In genomic region chr2:118146315-118147283, GRCh38 we compare ENCODE assay signal across 1 cellular context.
TF ChIP-seq lines count a peak whose summit lies in the region.

No MANE protein-coding gene starts in this region.

TF ChIP-seq in HepG2, 621 proteins besides CTCF, POLR2A, EP300 and RAD21 (continued from another document and continues in another):
- peak; percentile 40; the same call in 1 of the 2 replicates for TF ChIP-seq ARID4A (CRISPR knock-in tag; IDR thresholded peaks at IDR 0.05; ENCODE audit: borderline replicate concordance)
- peak; percentile 4 for TF ChIP-seq TEAD3 (CRISPR knock-in tag; optimal IDR thresholded peaks at IDR 0.05; ENCODE audit: borderline replicate concordance)
- TF ChIP-seq ZNF543 (CRISPR knock-in tag; IDR thresholded peaks at IDR 0.05) = no peak
- no peak for TF ChIP-seq ZNF281 (CRISPR knock-in tag; IDR thresholded peaks at IDR 0.05; ENCODE audit: borderline replicate concordance)
- TF ChIP-seq ZGPAT (CRISPR knock-in tag; IDR thresholded peaks at IDR 0.05) = 0 out of 2 replicates have a peak, but pooled peaks have one; percentile 17
- TF ChIP-seq CERS6 (CRISPR knock-in tag; IDR thresholded peaks at IDR 0.05) = no peak
- peak; percentile 55; the same call in 1 of the 2 replicates for TF ChIP-seq ZNF292 (CRISPR knock-in tag; IDR thresholded peaks at IDR 0.05; ENCODE audit: borderline replicate concordance, low read depth)
- TF ChIP-seq HNF1B (CRISPR knock-in tag; IDR thresholded peaks at IDR 0.05) = no peak
- TF ChIP-seq MTERF4 (CRISPR knock-in tag; IDR thresholded peaks at IDR 0.05) = 0 out of 2 replicates have a peak, but pooled peaks have one; percentile 48
- peak; percentile 47; the same call in 1 of the 2 replicates for TF ChIP-seq TFAP4 (IDR thresholded peaks at IDR 0.05; ENCODE audit: borderline replicate concordance, low read depth)
- TF ChIP-seq ZNF891 (CRISPR knock-in tag; IDR thresholded peaks at IDR 0.05) = no peak
- no peak for TF ChIP-seq RNF2 (conservative IDR thresholded peaks at IDR 0.05; ENCODE audit: low read depth)
- no peak for TF ChIP-seq XRCC5 (optimal IDR thresholded peaks at IDR 0.05; ENCODE audit: low read length)
- 0 out of 2 replicates have a peak, but pooled peaks have one; percentile 14 for TF ChIP-seq ZNF644 (CRISPR knock-in tag; IDR thresholded peaks at IDR 0.05; ENCODE audit: low read depth)
- no peak for TF ChIP-seq AHR (CRISPR knock-in tag; IDR thresholded peaks at IDR 0.05)
- TF ChIP-seq TCF12 (IDR thresholded peaks at IDR 0.05) = no peak
- TF ChIP-seq TCF12 (CRISPR knock-in tag; IDR thresholded peaks at IDR 0.05) = no peak
- TF ChIP-seq EHMT2 (IDR thresholded peaks at IDR 0.05; ENCODE audit: borderline replicate concordance, low read depth, low read length) = peak; percentile 27; the same call in 1 of the 2 replicates
- no peak for TF ChIP-seq CENPX (CRISPR knock-in tag; IDR thresholded peaks at IDR 0.05)
- TF ChIP-seq PAXIP1 (CRISPR knock-in tag; conservative IDR thresholded peaks at IDR 0.05) = peak; percentile 2; the same call in 1 of the 2 replicates
- TF ChIP-seq ZNF878 (CRISPR knock-in tag; IDR thresholded peaks at IDR 0.05) = no peak
- no peak for TF ChIP-seq KAT2B (IDR thresholded peaks at IDR 0.05; ENCODE audit: borderline replicate concordance, low read depth, low read length)
- no peak for TF ChIP-seq AKNA (CRISPR knock-in tag; IDR thresholded peaks at IDR 0.05; ENCODE audit: borderline replicate concordance)
- TF ChIP-seq ZNF558 (CRISPR knock-in tag; IDR thresholded peaks at IDR 0.05; ENCODE audit: borderline replicate concordance) = 0 out of 2 replicates have a peak, but pooled peaks have one; percentile 53
- TF ChIP-seq ZBTB39 (CRISPR knock-in tag; IDR thresholded peaks at IDR 0.05) = peak; percentile 39; the same call in 1 of the 2 replicates
- TF ChIP-seq NFYC (CRISPR knock-in tag; IDR thresholded peaks at IDR 0.05) = no peak
- TF ChIP-seq ZMYM3 (CRISPR knock-in tag; IDR thresholded peaks at IDR 0.05) = no peak; the same call in 1 of the 2 replicates
- TF ChIP-seq ZNF572 (CRISPR knock-in tag; IDR thresholded peaks at IDR 0.05) = 0 out of 2 replicates have a peak, but pooled peaks have one; percentile 48
